In genomic region chr13:31972453-31972852, GRCh38 we compare ENCODE assay signal across 15 cellular contexts.
"Had no signal": no experiment of that assay in that cellular context is flagged by ENCODE, and none has a peak within 500 bp of the region (broad histone marks: within the 10 kb centered on the region; RNA-seq: fewer than 3 reads in every experiment).

No MANE protein-coding gene starts in this region.

- H3K4me3 Mint-ChIP-seq: dendritic cell treated with granulocyte-macrophage colony-stimulating factor and Interleukin-4, amounts not matched to agents 40 ng/mL and 50 ng/mL, for 4 days; endodermal cell; natural killer cell; neural crest cell had no signal

- H3K9me3 Mint-ChIP-seq: dendritic cell treated with granulocyte-macrophage colony-stimulating factor and Interleukin-4, amounts not matched to agents 40 ng/mL and 50 ng/mL, for 4 days had no signal

- ATAC-seq: natural killer cell had no signal

- H3K4me1 Mint-ChIP-seq: endodermal cell, neural crest cell had no signal

- H3K27ac Mint-ChIP-seq: dendritic cell treated with granulocyte-macrophage colony-stimulating factor and Interleukin-4, amounts not matched to agents 40 ng/mL and 50 ng/mL, for 4 days; endodermal cell; natural killer cell had no signal

- H3K27me3 Mint-ChIP-seq: dendritic cell treated with granulocyte-macrophage colony-stimulating factor and Interleukin-4, amounts not matched to agents 40 ng/mL and 50 ng/mL, for 4 days had no signal

- DNase-seq: cerebellar nuclear complex; endodermal cell; erythroblast; foreskin melanocyte; head of caudate nucleus; hypothalamus; islet precursor cell; natural killer cell; right cardiac atrium; small intestine; stimulated activated CD4-positive, alpha-beta T cell treated with anti-CD3 and anti-CD28 coated beads, Interleukin-12 subunit alpha, Interleukin-12 subunit beta, amount 100 ng/mL, for 4 hours; stimulated activated naive CD4-positive, alpha-beta T cell treated with Interleukin-2 at 50 U/mL for 16 hours; trophoblast cell had no signal
